9 cellular contexts compared by ENCODE assay signal in genomic region chr18:29892960-29893558, GRCh38.
DNase-seq lines count a peak whose midpoint lies in the region; ATAC-seq and TF ChIP-seq lines count a peak whose summit lies in the region.
"Had no signal": no experiment of that assay in that cellular context is flagged by ENCODE, and none has a peak within 500 bp of the region (broad histone marks: within the 10 kb centered on the region; RNA-seq: fewer than 3 reads in every experiment).

No MANE protein-coding gene starts in this region.

- no peaks in the 10 kb centered on the region for H3K27me3 Mint-ChIP-seq in CD14-positive monocyte (ENCODE audit: low read depth in 3 of 3)
- H3K27me3 Mint-ChIP-seq in activated CD4-positive, alpha-beta T cell treated with anti-CD3 and anti-CD28 coated beads, Interleukin-2, amount 10 ng/mL, durations not matched to agents 7 days and 5 days, result no peaks in the 10 kb centered on the region

- H3K27ac Mint-ChIP-seq in CD14-positive monocyte, result no peak overlapping the region
- no peak overlapping the region for H3K27ac Mint-ChIP-seq in activated CD4-positive, alpha-beta T cell treated with anti-CD3 and anti-CD28 coated beads, Interleukin-2, amount 10 ng/mL, durations not matched to agents 7 days and 5 days

- H3K9me3 Mint-ChIP-seq in CD14-positive monocyte, result peaks cover 0 to 4% (median 0%) of the 10 kb centered on the region in 7 donors
- H3K9me3 Mint-ChIP-seq in activated CD4-positive, alpha-beta T cell treated with anti-CD3 and anti-CD28 coated beads, Interleukin-2, amount 10 ng/mL, durations not matched to agents 7 days and 5 days, result peaks cover 6% of the 10 kb centered on the region

- TF ChIP-seq CTCF in CD14-positive monocyte (IDR thresholded peaks at IDR 0.05), result peak; percentile 23
- TF ChIP-seq CTCF in VCaP (conservative IDR thresholded peaks at IDR 0.05), result peak; percentile 78
- peak; percentile 58 for TF ChIP-seq CTCF in kidney epithelial cell (IDR thresholded peaks at IDR 0.05; ENCODE audit: insufficient read depth, low read length, poor library complexity, severe bottlenecking)

- H3K4me1 Mint-ChIP-seq in CD14-positive monocyte, result no peaks in the 10 kb centered on the region
- no peaks in the 10 kb centered on the region for H3K4me1 Mint-ChIP-seq in activated CD4-positive, alpha-beta T cell treated with anti-CD3 and anti-CD28 coated beads, Interleukin-2, amount 10 ng/mL, durations not matched to agents 7 days and 5 days

- CTCF ChIA-PET in activated CD4-positive, alpha-beta T cell treated with anti-CD3 and anti-CD28 coated beads, Interleukin-2, amount 10 ng/mL, durations not matched to agents 7 days and 5 days (lab: Charles Lee), result no interaction called here

- intact Hi-C loops in CD14-positive monocyte (cut with micrococcal nuclease), result no loop called here

- DNase-seq in CD14-positive monocyte (ENCODE audit: low spot score), result no peak
- peak; percentile 5 for DNase-seq in HCEC 1CT
- DNase-seq in kidney epithelial cell (ENCODE audit: low read depth), result no peak
- no peak for DNase-seq in NCI-H187 treated with DMSO at 0.1 percent for 48 hours (lab: John Stamatoyannopoulos, UW)
- DNase-seq in activated CD4-positive, alpha-beta T cell treated with anti-CD3 and anti-CD28 coated beads, Interleukin-2, amount 10 ng/mL, durations not matched to agents 7 days and 5 days, result no peak
- DNase-seq in H7, result no peak
- DNase-seq: activated effector memory CD4-positive, alpha-beta T cell treated with Interleukin-2 at 50 U/mL for 16 hours had no signal

- H3K4me3 ChIP-seq in kidney epithelial cell (ENCODE audit: low read depth, low read length), result no peak overlapping the region
- H3K4me3 ChIP-seq in H7 (ENCODE audit: insufficient read depth, low read depth, low read length), result no peak overlapping the region

- H3K27ac ChIP-seq in VCaP, result no peak overlapping the region

- H3K27me3 ChIP-seq in kidney epithelial cell (ENCODE audit: control insufficient read depth, insufficient read depth, low read length) (no peaks in the 10 kb centered on the region), H7 (ENCODE audit: control insufficient read depth, insufficient read depth, low read length) (no peaks in the 10 kb centered on the region)

- no peak for ATAC-seq in GM18517 (IDR thresholded peaks at IDR 0.05; ENCODE audit: unreplicated experiment)

- H3K36me3 ChIP-seq in kidney epithelial cell (ENCODE audit: control insufficient read depth, insufficient read depth, low read length), result no peaks in the 10 kb centered on the region
- H3K36me3 ChIP-seq in H7 (replicated peaks; ENCODE audit: control insufficient read depth, insufficient read depth, low read length), result no peaks in the 10 kb centered on the region

- H3K36me3 Mint-ChIP-seq in CD14-positive monocyte, result no peaks in the 10 kb centered on the region
- H3K36me3 Mint-ChIP-seq in activated CD4-positive, alpha-beta T cell treated with anti-CD3 and anti-CD28 coated beads, Interleukin-2, amount 10 ng/mL, durations not matched to agents 7 days and 5 days (ENCODE audit: low read depth), result no peaks in the 10 kb centered on the region

- H3K4me3 Mint-ChIP-seq in CD14-positive monocyte, result no peak overlapping the region
- no peak overlapping the region for H3K4me3 Mint-ChIP-seq in activated CD4-positive, alpha-beta T cell treated with anti-CD3 and anti-CD28 coated beads, Interleukin-2, amount 10 ng/mL, durations not matched to agents 7 days and 5 days

- POLR2A ChIA-PET in activated CD4-positive, alpha-beta T cell treated with anti-CD3 and anti-CD28 coated beads, Interleukin-2, amount 10 ng/mL, durations not matched to agents 7 days and 5 days (lab: Charles Lee), result no interaction called here

Comparison
In these comparisons a context has a peak if more than half of its experiments do, and no peak if none do; other contexts are left out.
1. CTCF ChIP-seq: peak in every context shown above with its lines; median percentile 78 in VCaP; 58 in kidney epithelial cell; 23 in CD14-positive monocyte.